In the genomic region with DNA sequence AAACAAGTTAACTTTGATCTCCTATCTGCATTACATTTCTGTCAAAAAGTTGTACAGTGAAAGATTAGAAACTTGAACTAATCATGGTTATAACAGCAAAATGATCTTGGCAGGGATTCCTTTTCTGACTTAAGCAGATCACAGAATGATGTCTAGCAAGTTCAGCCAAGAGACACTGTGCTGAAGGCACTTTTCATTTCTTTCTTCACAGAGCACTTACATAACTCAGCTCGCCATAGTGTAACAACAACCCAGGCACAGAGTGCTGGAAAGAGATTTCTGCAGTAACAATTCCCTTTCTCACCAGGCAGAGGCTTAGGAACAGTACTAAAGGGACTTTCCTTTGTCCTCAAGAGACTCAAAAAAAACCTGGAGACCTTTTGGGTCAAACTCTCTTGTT, we compare ENCODE assay signal across 16 cellular contexts. TPM values are rescaled to one million over a fixed set of nuclear protein-coding genes. Genes with fewer than 3 reads are reported as not detected.
"Had no signal": no experiment of that assay in that cellular context is flagged by ENCODE, and none has a peak within 500 bp of the region (broad histone marks: within the 10 kb centered on the region; RNA-seq: fewer than 3 reads in every experiment).

No MANE protein-coding gene starts in this region.

- H3K4me3 ChIP-seq: heart right ventricle, lung, smooth muscle cell, tibial artery had no signal

- H3K27ac Mint-ChIP-seq: activated naive CD8-positive, alpha-beta T cell treated with anti-CD3 and anti-CD28 coated beads for 36 hours; naive thymus-derived CD4-positive, alpha-beta T cell had no signal

- FAIRE-seq: astrocyte, frontal cortex, kidney had no signal

- H3K27me3 Mint-ChIP-seq: activated naive CD8-positive, alpha-beta T cell treated with anti-CD3 and anti-CD28 coated beads for 36 hours; naive thymus-derived CD4-positive, alpha-beta T cell had no signal

- H3K4me2 ChIP-seq: smooth muscle cell had no signal

- ATAC-seq: naive thymus-derived CD4-positive, alpha-beta T cell had no signal

- H3K36me3 Mint-ChIP-seq: activated naive CD8-positive, alpha-beta T cell treated with anti-CD3 and anti-CD28 coated beads for 36 hours had no signal

- H3K27ac ChIP-seq: epithelial cell of prostate, heart right ventricle had no signal

- H3K4me3 Mint-ChIP-seq: activated naive CD8-positive, alpha-beta T cell treated with anti-CD3 and anti-CD28 coated beads for 36 hours; naive thymus-derived CD4-positive, alpha-beta T cell had no signal

- H3K36me3 ChIP-seq: heart right ventricle, tibial artery had no signal

- H3K27me3 ChIP-seq: heart right ventricle, tibial artery had no signal

- DNase-seq: activated gamma-delta T cell treated with Interleukin-2 at 50 U/mL for 16 hours; activated naive CD8-positive, alpha-beta T cell treated with anti-CD3 and anti-CD28 coated beads for 36 hours; activated T-cell treated with anti-CD3 and anti-CD28 coated beads, Interleukin-2, amount 50 U/mL, for 48 hours; central memory CD4-positive, alpha-beta T cell; cortex of kidney; effector CD8-positive, alpha-beta T cell; heart right ventricle; kidney; naive thymus-derived CD4-positive, alpha-beta T cell; right cardiac atrium; tibial artery had no signal

RNA-seq across cellular contexts. Expression of gene CSRP2, which starts 19.7 kb away (rescaled TPM):
- total RNA-seq: naive thymus-derived CD4-positive, alpha-beta T cell had no signal
